Comparison of ENCODE assay signal across 22 cellular contexts in the genomic region with DNA sequence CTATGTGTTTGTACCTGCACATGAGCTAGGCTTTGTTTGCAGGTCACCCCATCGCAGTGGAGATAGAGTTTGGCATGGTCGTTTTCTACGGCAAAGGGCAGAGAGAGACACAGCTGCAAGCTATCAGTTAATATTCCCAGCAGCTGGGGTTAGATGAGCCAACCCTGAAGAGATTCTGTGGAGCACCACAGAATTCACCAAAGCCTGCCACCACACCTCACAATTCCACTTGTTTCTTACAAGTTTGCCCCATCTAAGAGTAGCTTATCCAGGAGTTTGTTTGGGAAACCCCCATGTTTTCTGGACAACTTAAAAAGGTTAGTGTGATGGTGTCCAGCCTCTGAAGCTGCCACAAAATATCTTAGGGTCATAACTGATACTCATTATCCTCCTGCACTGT.
"Had no signal": no experiment of that assay in that cellular context is flagged by ENCODE, and none has a peak within 500 bp of the region (broad histone marks: within the 10 kb centered on the region; RNA-seq: fewer than 3 reads in every experiment).

No MANE protein-coding gene starts in this region.

- FAIRE-seq: colon, frontal cortex, islet of Langerhans, keratinocyte had no signal

- H3K36me3 ChIP-seq: esophagus muscularis mucosa, gastroesophageal sphincter, heart right ventricle, left lung, lower lobe of right lung had no signal

- H3K27me3 ChIP-seq: dorsolateral prefrontal cortex, esophagus muscularis mucosa, foreskin keratinocyte, gastroesophageal sphincter, heart right ventricle, left lung had no signal

- H3K4me1 ChIP-seq: foreskin keratinocyte, gastroesophageal sphincter had no signal

- H3K27ac ChIP-seq: coronary artery, dorsolateral prefrontal cortex, esophagus muscularis mucosa, foreskin keratinocyte, gastroesophageal sphincter, heart right ventricle, left lung, lower lobe of right lung had no signal

- H3K9me3 ChIP-seq: esophagus muscularis mucosa, gastroesophageal sphincter, heart right ventricle, left lung, lower lobe of right lung, mucosa of descending colon had no signal

- DNase-seq: dermis blood vessel endothelial cell; dorsolateral prefrontal cortex; effector CD4-positive, alpha-beta T cell; effector memory CD4-positive, alpha-beta T cell; foreskin keratinocyte; glutamatergic neuron; head of caudate nucleus; heart right ventricle; hippocampal formation; left cardiac atrium; left lung; left ventricle myocardium superior; lower lobe of right lung; mesenchymal stem cell; mucosa of descending colon had no signal

- H3K4me3 ChIP-seq: coronary artery, dorsolateral prefrontal cortex, esophagus muscularis mucosa, gastroesophageal sphincter, heart right ventricle, left lung, lower lobe of right lung, mucosa of descending colon had no signal
